In genomic region chr9:134811079-134811672, GRCh38 we compare ENCODE assay signal across 26 cellular contexts.
DNase-seq lines count a peak whose midpoint lies in the region; ATAC-seq, FAIRE-seq and TF ChIP-seq lines count a peak whose summit lies in the region.
"Had no signal": no experiment of that assay in that cellular context is flagged by ENCODE, and none has a peak within 500 bp of the region (broad histone marks: within the 10 kb centered on the region; RNA-seq: fewer than 3 reads in every experiment).

No MANE protein-coding gene starts in this region.

- H3K79me1 ChIP-seq in IMR-90 (ENCODE audit: low read depth in 1 of 2, low read length in 2 of 2) (peaks cover 15 to 75% of the 10 kb centered on the region in 2 experiments), H1 (ENCODE audit: low read depth, low read length) (no peaks in the 10 kb centered on the region)

- H2BK120ac ChIP-seq in IMR-90 (ENCODE audit: low read depth, low read length): peak overlapping the region; percentile 94
- H2BK120ac ChIP-seq in H1 (replicated peaks; ENCODE audit: low read depth, low read length): peak overlapping the region; percentile 25

- TF ChIP-seq RAD21 in IMR-90 (IDR thresholded peaks at IDR 0.05; ENCODE audit: low read length) (no peak), H1 (IDR thresholded peaks at IDR 0.05 in 1 of 2, conservative IDR thresholded peaks at IDR 0.05 in 1 of 2; ENCODE audit: low read depth in 2 of 2, low read length in 2 of 2) (no peak)

- H2BK12ac ChIP-seq in H1 (ENCODE audit: low read depth, low read length): peak overlapping the region; percentile 98

- peak overlapping the region; percentile 75 for H2AK9ac ChIP-seq in IMR-90 (replicated peaks; ENCODE audit: low read depth, low read length, poor library complexity)

- H3K27ac Mint-ChIP-seq in neural progenitor cell (peak overlapping the region; percentile 94), immature natural killer cell (no peak overlapping the region)
- H3K27ac Mint-ChIP-seq: activated CD8-positive, alpha-beta memory T cell treated with anti-CD3 and anti-CD28 coated beads, Interleukin-2, amount 10 ng/mL, durations not matched to agents 7 days and 5 days; activated naive CD4-positive, alpha-beta T cell treated with anti-CD3 and anti-CD28 coated beads, Interleukin-2, amount 50 U/mL, for 24 hours; activated T-helper 1 cell treated with anti-CD3 and anti-CD28 coated beads, Interleukin-12 subunit alpha, Interleukin-12 subunit beta, Interleukin-2, Interleukin-4 antibody, amounts not matched to agents 30 ng/mL and 10 ng/mL and 1 ng/mL, durations not matched to agents 14 hours and 24 hours and 36 hours; natural killer cell treated with Interleukin-12 subunit alpha and Interleukin-12 subunit beta and Interleukin-15 and Interleukin-18, amount 100 ng/mL, for 72 hours; T-helper 2 cell treated with Interferon-gamma antibody and Interleukin-4, amounts not matched to agents 5 μg/mL and 100 μg/mL, for 36 hours had no signal

- peaks cover 7% of the 10 kb centered on the region for H3F3A ChIP-seq in neural progenitor cell (ENCODE audit: low read depth)

- H2BK5ac ChIP-seq in IMR-90 (ENCODE audit: low read depth, low read length, poor library complexity, severe bottlenecking): peak overlapping the region; percentile 76
- peak overlapping the region; percentile 18; the same call in 1 of the 2 replicates for H2BK5ac ChIP-seq in H1 (ENCODE audit: low read depth, low read length)

- peaks cover 66% of the 10 kb centered on the region for H3K9me1 ChIP-seq in IMR-90 (ENCODE audit: insufficient read depth, low read length)

- H3K18ac ChIP-seq in IMR-90 (ENCODE audit: low read depth, low read length) (peak overlapping the region; percentile 65), H1 (ENCODE audit: extremely low read depth, low read length) (peak overlapping the region; percentile 91)

- H3K36me3 Mint-ChIP-seq in neural progenitor cell (no peaks in the 10 kb centered on the region), immature natural killer cell (no peaks in the 10 kb centered on the region)
- no peaks in the 10 kb centered on the region for H3K36me3 Mint-ChIP-seq in activated T-cell treated with anti-CD3 and anti-CD28 coated beads, Interleukin-2, amount 50 U/mL, for 4 hours (ENCODE audit: insufficient read depth)
- H3K36me3 Mint-ChIP-seq: activated CD8-positive, alpha-beta memory T cell treated with anti-CD3 and anti-CD28 coated beads, Interleukin-2, amount 10 ng/mL, durations not matched to agents 7 days and 5 days; activated naive CD4-positive, alpha-beta T cell treated with anti-CD3 and anti-CD28 coated beads, Interleukin-2, amount 50 U/mL, for 24 hours; natural killer cell treated with Interleukin-12 subunit alpha and Interleukin-12 subunit beta and Interleukin-15 and Interleukin-18, amount 100 ng/mL, for 72 hours had no signal

- H2BK20ac ChIP-seq in IMR-90 (ENCODE audit: low read depth, low read length) (peak overlapping the region; percentile 92), H1 (ENCODE audit: low read length) (peak overlapping the region; percentile 92; the same call in 1 of the 2 replicates)

- H3K27me3 ChIP-seq in AG04450 (ENCODE audit: control insufficient read depth, insufficient read depth, low read length) (no peaks in the 10 kb centered on the region), IMR-90 (ENCODE audit: control insufficient read depth, insufficient read depth, low read length) (no peaks in the 10 kb centered on the region), H1 (replicated peaks in 1 of 4; ENCODE audit: control insufficient read depth in 3 of 4, extremely low read depth in 1 of 4, insufficient read depth in 3 of 4, low read length in 3 of 4) (no peaks in the 10 kb centered on the region), neural progenitor cell (no peaks in the 10 kb centered on the region)
- H3K27me3 ChIP-seq: BE2C, dorsolateral prefrontal cortex had no signal

- no peaks in the 10 kb centered on the region; the same call in 1 of the 2 replicates for H3K9me3 ChIP-seq in AG04450 (ENCODE audit: control insufficient read depth, insufficient read depth, low read length)
- no peaks in the 10 kb centered on the region for H3K9me3 ChIP-seq in IMR-90 (ENCODE audit: control insufficient read depth, insufficient read depth, low read length)
- H3K9me3 ChIP-seq in H1 (ENCODE audit: insufficient read depth in 2 of 2, low read depth in 1 of 2, low read length in 1 of 2): no peaks in the 10 kb centered on the region
- H3K9me3 ChIP-seq in neural progenitor cell (ENCODE audit: low read depth): no peaks in the 10 kb centered on the region
- H3K9me3 ChIP-seq: BE2C, psoas muscle had no signal

- H3K56ac ChIP-seq in IMR-90 (ENCODE audit: extremely low read depth, insufficient read depth, low read length) (peak overlapping the region; percentile 56; the same call in 1 of the 2 replicates), H1 (replicated peaks; ENCODE audit: insufficient read length, low read depth, low read length) (no peak overlapping the region)

- POLR2A ChIA-PET in AG04450 (lab: Yijun Ruan, JAX): interaction anchor here (0.7 to 1.9 kb wide), 2 partner anchors 12 to 35 kb away, joined by 3 to 8 read pairs; no protein-coding TSS in a partner anchor
- POLR2A ChIA-PET in IMR-90 (lab: Charles Lee; ENCODE audit: unreplicated experiment): no interaction called here
- POLR2A ChIA-PET in H1 (lab: Charles Lee; ENCODE audit: partially characterized antibody): interaction anchor here (1.2 to 1.3 kb wide), 2 partner anchors 12 to 164 kb away, joined by 3 read pairs; no protein-coding TSS in a partner anchor

- peaks cover 4% of the 10 kb centered on the region for H3K27me3 Mint-ChIP-seq in neural progenitor cell (ENCODE audit: insufficient read depth, low read depth)
- no peaks in the 10 kb centered on the region for H3K27me3 Mint-ChIP-seq in activated T-cell treated with anti-CD3 and anti-CD28 coated beads, Interleukin-2, amount 50 U/mL, for 4 hours (ENCODE audit: low read depth)
- peaks cover 0 to 2% (median 0%) of the 10 kb centered on the region in 3 donors for H3K27me3 Mint-ChIP-seq in immature natural killer cell (ENCODE audit: low read depth in 3 of 3)
- H3K27me3 Mint-ChIP-seq: activated CD8-positive, alpha-beta memory T cell treated with anti-CD3 and anti-CD28 coated beads, Interleukin-2, amount 10 ng/mL, durations not matched to agents 7 days and 5 days; activated naive CD4-positive, alpha-beta T cell treated with anti-CD3 and anti-CD28 coated beads, Interleukin-2, amount 50 U/mL, for 24 hours; central memory CD8-positive, alpha-beta T cell; natural killer cell treated with Interleukin-12 subunit alpha and Interleukin-12 subunit beta and Interleukin-15 and Interleukin-18, amount 100 ng/mL, for 72 hours had no signal

- TF ChIP-seq EP300 in H1 (IDR thresholded peaks at IDR 0.05; ENCODE audit: borderline replicate concordance in 1 of 2, low read depth in 2 of 2, low read length in 2 of 2): no peak

- H3K4me3 Mint-ChIP-seq in neural progenitor cell: no peak overlapping the region
- H3K4me3 Mint-ChIP-seq in activated T-cell treated with anti-CD3 and anti-CD28 coated beads, Interleukin-2, amount 50 U/mL, for 4 hours: no peak overlapping the region
- no peak overlapping the region for H3K4me3 Mint-ChIP-seq in immature natural killer cell
- H3K4me3 Mint-ChIP-seq: activated CD8-positive, alpha-beta memory T cell treated with anti-CD3 and anti-CD28 coated beads, Interleukin-2, amount 10 ng/mL, durations not matched to agents 7 days and 5 days; activated naive CD4-positive, alpha-beta T cell treated with anti-CD3 and anti-CD28 coated beads, Interleukin-2, amount 50 U/mL, for 24 hours; activated T-helper 1 cell treated with anti-CD3 and anti-CD28 coated beads, Interleukin-12 subunit alpha, Interleukin-12 subunit beta, Interleukin-2, Interleukin-4 antibody, amounts not matched to agents 30 ng/mL and 10 ng/mL and 1 ng/mL, durations not matched to agents 14 hours and 24 hours and 36 hours; central memory CD8-positive, alpha-beta T cell; natural killer cell treated with Interleukin-12 subunit alpha and Interleukin-12 subunit beta and Interleukin-15 and Interleukin-18, amount 100 ng/mL, for 72 hours; T-helper 2 cell treated with Interferon-gamma antibody and Interleukin-4, amounts not matched to agents 5 μg/mL and 100 μg/mL, for 36 hours had no signal

- H2AK5ac ChIP-seq in IMR-90 (ENCODE audit: low read depth, low read length): peak overlapping the region; percentile 93
- no peak overlapping the region for H2AK5ac ChIP-seq in H1 (ENCODE audit: low read depth, low read length)

- peak overlapping the region; percentile 95 for H3K27ac ChIP-seq in AG04450 (ENCODE audit: low read depth, low read length)
- H3K27ac ChIP-seq in IMR-90 (ENCODE audit: insufficient read depth, low read length): peak overlapping the region; percentile 81
- no peak overlapping the region for H3K27ac ChIP-seq in H1 (ENCODE audit: low read depth, low read length)
- no peak overlapping the region for H3K27ac ChIP-seq in neural progenitor cell
- H3K27ac ChIP-seq: psoas muscle had no signal

- H3K14ac ChIP-seq in IMR-90 (replicated peaks; ENCODE audit: low read depth, low read length) (peak overlapping the region; percentile 89), H1 (ENCODE audit: insufficient read length) (no peak overlapping the region)

- H3K4me2 ChIP-seq in IMR-90 (ENCODE audit: low read depth, low read length): no peak overlapping the region
- 0 out of 4 replicates have a peak overlapping the region, but pooled peaks of 1 of the 2 experiments have one; percentile 46 for H3K4me2 ChIP-seq in H1 (ENCODE audit: insufficient read depth in 1 of 2, low read depth in 2 of 2, low read length in 2 of 2)
- H3K4me2 ChIP-seq in neural progenitor cell: peak overlapping the region; percentile 43

- intact Hi-C loops in IMR-90 (cut with micrococcal nuclease): no loop called here

- peak overlapping the region; percentile 96 for H3K4ac ChIP-seq in IMR-90 (ENCODE audit: low read depth, low read length)
- no peak overlapping the region for H3K4ac ChIP-seq in H1 (replicated peaks; ENCODE audit: insufficient read length, low read depth, low read length)

- no peak for FAIRE-seq in H1 (lab: Jason Lieb, UNC)
- FAIRE-seq: A204.1, G401.6, small intestine had no signal

- CTCF ChIA-PET in AG04450 (lab: Charles Lee) (no interaction called here), IMR-90 (lab: Yijun Ruan, JAX) (no interaction called here), H1 (lab: Charles Lee; ENCODE audit: partially characterized antibody) (interaction anchor here (0.7 to 2.0 kb wide), 10 partner anchors 11 to 172 kb away, joined by 3 to 7 read pairs (median 4); no protein-coding TSS in a partner anchor)

- H3K4me1 Mint-ChIP-seq in neural progenitor cell (peaks cover 27% of the 10 kb centered on the region), immature natural killer cell (no peaks in the 10 kb centered on the region)
- no peaks in the 10 kb centered on the region for H3K4me1 Mint-ChIP-seq in activated T-cell treated with anti-CD3 and anti-CD28 coated beads, Interleukin-2, amount 50 U/mL, for 4 hours (ENCODE audit: low read depth)
- H3K4me1 Mint-ChIP-seq: activated CD8-positive, alpha-beta memory T cell treated with anti-CD3 and anti-CD28 coated beads, Interleukin-2, amount 10 ng/mL, durations not matched to agents 7 days and 5 days; activated naive CD4-positive, alpha-beta T cell treated with anti-CD3 and anti-CD28 coated beads, Interleukin-2, amount 50 U/mL, for 24 hours; central memory CD8-positive, alpha-beta T cell had no signal

- ATAC-seq in IMR-90 (ENCODE audit: low read depth): peak; percentile 1; the same call in 1 of the 2 replicates
- no peak for ATAC-seq in activated T-cell treated with anti-CD3 and anti-CD28 coated beads, Interleukin-2, amount 50 U/mL, for 4 hours
- ATAC-seq in HG03196 (IDR thresholded peaks at IDR 0.05; ENCODE audit: unreplicated experiment): no peak
- ATAC-seq: activated CD8-positive, alpha-beta memory T cell treated with anti-CD3 and anti-CD28 coated beads, Interleukin-2, amount 10 ng/mL, durations not matched to agents 7 days and 5 days; natural killer cell treated with Interleukin-12 subunit alpha and Interleukin-12 subunit beta and Interleukin-15 and Interleukin-18, amount 100 ng/mL, for 72 hours; psoas muscle had no signal

- H4K5ac ChIP-seq in IMR-90 (ENCODE audit: low read depth, low read length) (peak overlapping the region; percentile 38), H1 (ENCODE audit: insufficient read length, low read depth, low read length) (no peak overlapping the region)

- H3K23ac ChIP-seq in IMR-90 (ENCODE audit: low read depth, low read length) (peak overlapping the region; percentile 90), H1 (ENCODE audit: insufficient read length) (no peak overlapping the region)

- H3K9ac ChIP-seq in IMR-90 (ENCODE audit: low read depth, low read length) (no peak overlapping the region), H1 (replicated peaks in 1 of 4; ENCODE audit: extremely low read depth in 1 of 4, low read depth in 3 of 4, low read length in 3 of 4) (no peak overlapping the region), neural progenitor cell (no peak overlapping the region)

- no peaks in the 10 kb centered on the region for H3K23me2 ChIP-seq in H1 (ENCODE audit: low read depth, low read length)

- H4K8ac ChIP-seq in IMR-90 (ENCODE audit: low read depth in 2 of 2, low read length in 2 of 2) (peak overlapping the region; percentile 68 to 70; a peak in 2 of 4 replicates), H1 (ENCODE audit: extremely low read depth, insufficient read depth, low read length) (no peak overlapping the region)

- peak overlapping the region; percentile 88 for H4K91ac ChIP-seq in IMR-90 (ENCODE audit: insufficient read depth, low read depth, low read length)
- H4K91ac ChIP-seq in H1 (replicated peaks; ENCODE audit: insufficient read length, low read length): peak overlapping the region; percentile 69

- H3K4me1 ChIP-seq in IMR-90 (ENCODE audit: control insufficient read depth, insufficient read depth, low read length) (peaks cover 60% of the 10 kb centered on the region), H1 (replicated peaks in 1 of 4; ENCODE audit: control insufficient read depth in 3 of 4, insufficient read depth in 4 of 4, low read length in 3 of 4) (peaks cover 9 to 23% (median 14%) of the 10 kb centered on the region in 4 experiments; a peak in 6 of 7 replicates), neural progenitor cell (peaks cover 27% of the 10 kb centered on the region)
- H3K4me1 ChIP-seq: BE2C had no signal

- H3K36me3 ChIP-seq in IMR-90 (ENCODE audit: control insufficient read depth, insufficient read depth, low read length) (peaks cover 77% of the 10 kb centered on the region), H1 (ENCODE audit: control insufficient read depth in 2 of 4, insufficient read depth in 4 of 4, low read length in 3 of 4) (no peaks in the 10 kb centered on the region), neural progenitor cell (no peaks in the 10 kb centered on the region)
- H3K36me3 ChIP-seq: BE2C had no signal

- H2BK15ac ChIP-seq in IMR-90 (ENCODE audit: low read depth, low read length): peak overlapping the region; percentile 93; the same call in 2 of the 3 replicates
- H2BK15ac ChIP-seq in H1 (ENCODE audit: low read length): peak overlapping the region; percentile 20; the same call in 1 of the 2 replicates

- no peaks in the 10 kb centered on the region for H3K79me2 ChIP-seq in H1 (ENCODE audit: control insufficient read depth in 1 of 2, insufficient read depth in 2 of 2, low read length in 2 of 2)
- H3K79me2 ChIP-seq in neural progenitor cell (ENCODE audit: low read depth): no peaks in the 10 kb centered on the region

- no peak overlapping the region for H3K4me3 ChIP-seq in AG04450 (ENCODE audit: low read depth, low read length)
- no peak overlapping the region for H3K4me3 ChIP-seq in IMR-90 (ENCODE audit: insufficient read depth, low read depth, low read length)
- H3K4me3 ChIP-seq in H1 (ENCODE audit: extremely low read depth in 1 of 4, insufficient read depth in 2 of 4, low read depth in 3 of 4, low read length in 4 of 4): no peak overlapping the region
- H3K4me3 ChIP-seq in neural progenitor cell: no peak overlapping the region
- H3K4me3 ChIP-seq: dorsolateral prefrontal cortex, psoas muscle had no signal

- TF ChIP-seq POLR2A in IMR-90 (IDR thresholded peaks at IDR 0.05; ENCODE audit: low read depth, low read length): no peak
- TF ChIP-seq POLR2A in H1 (IDR thresholded peaks at IDR 0.05; ENCODE audit: control extremely low read depth in 1 of 2, low read depth in 2 of 2, low read length in 2 of 2): no peak

- dilution Hi-C loops in IMR-90 (cut with HindIII; ENCODE audit: low sequenced_read_pairs, unreplicated experiment): no loop called here

- no peak for DNase-seq in AG04450 (ENCODE audit: low read depth, low spot score)
- no peak for DNase-seq in IMR-90
- DNase-seq in H1 (ENCODE audit: low read depth in 1 of 2, low spot score in 2 of 2): peak in 1 of 2 experiments; percentile 56
- no peak for DNase-seq in neural progenitor cell (ENCODE audit: low spot score)
- no peak for DNase-seq in activated T-cell treated with anti-CD3 and anti-CD28 coated beads, Interleukin-2, amount 50 U/mL, for 4 hours
- no peak for DNase-seq in immature natural killer cell
- DNase-seq in NCI-H187 treated with DMSO at 0.1 percent for 48 hours (lab: John Stamatoyannopoulos, UW): no peak
- DNase-seq: activated CD4-positive, alpha-beta T cell treated with anti-CD3 and anti-CD28 coated beads, Interleukin-2, amount 50 U/mL, for 1 hour; activated CD8-positive, alpha-beta memory T cell treated with anti-CD3 and anti-CD28 coated beads, Interleukin-2, amount 10 ng/mL, durations not matched to agents 7 days and 5 days; BE2C; dorsolateral prefrontal cortex; head of caudate nucleus; NCI-H1092; NCI-H1930; psoas muscle; RPMI8226; small intestine; substantia nigra had no signal

- peaks cover 21% of the 10 kb centered on the region for H4K20me1 ChIP-seq in IMR-90 (ENCODE audit: insufficient read depth, low read length)
- H4K20me1 ChIP-seq in H1 (replicated peaks in 1 of 2; ENCODE audit: control insufficient read depth in 1 of 2, insufficient read depth in 2 of 2, low read length in 2 of 2): peaks cover 0 to 2% of the 10 kb centered on the region in 2 experiments
- no peaks in the 10 kb centered on the region for H4K20me1 ChIP-seq in neural progenitor cell (ENCODE audit: low read depth)

- no TSS peak for BruUV-seq in IMR-90 (replicated peaks; lab: Mats Ljungman, UMichigan)

- in situ Hi-C loops in IMR-90 (cut with MboI; ENCODE audit: low sequenced_read_pairs): no loop called here

- WGBS in IMR-90 (ENCODE audit: extremely low coverage in 2 of 2, insufficient read length in 1 of 2), 2 experiments: 73% methylated on average over 10 of the region's 22 CpGs; no CpG with 5 or more reads in 1 of the 2 experiments
- WGBS in H1 (ENCODE audit: extremely low coverage in 1 of 2, insufficient coverage in 1 of 2, insufficient read length in 1 of 2, insufficient replicate concordance in 2 of 2, low coverage in 1 of 2, low lambda C conversion rate in 2 of 2, missing lambda C conversion rate in 1 of 2), 2 experiments: 71% methylated on average over 20 of the region's 22 CpGs; no CpG with 5 or more reads in 1 of the 2 experiments

- H3K9me3 Mint-ChIP-seq in neural progenitor cell: no peaks in the 10 kb centered on the region
- H3K9me3 Mint-ChIP-seq in activated T-cell treated with anti-CD3 and anti-CD28 coated beads, Interleukin-2, amount 50 U/mL, for 4 hours: no peaks in the 10 kb centered on the region
- no peaks in the 10 kb centered on the region for H3K9me3 Mint-ChIP-seq in immature natural killer cell
- H3K9me3 Mint-ChIP-seq: activated naive CD4-positive, alpha-beta T cell treated with anti-CD3 and anti-CD28 coated beads, Interleukin-2, amount 50 U/mL, for 24 hours; activated T-helper 1 cell treated with anti-CD3 and anti-CD28 coated beads, Interleukin-12 subunit alpha, Interleukin-12 subunit beta, Interleukin-2, Interleukin-4 antibody, amounts not matched to agents 30 ng/mL and 10 ng/mL and 1 ng/mL, durations not matched to agents 14 hours and 24 hours and 36 hours; central memory CD8-positive, alpha-beta T cell; natural killer cell treated with Interleukin-12 subunit alpha and Interleukin-12 subunit beta and Interleukin-15 and Interleukin-18, amount 100 ng/mL, for 72 hours; T-helper 2 cell treated with Interferon-gamma antibody and Interleukin-4, amounts not matched to agents 5 μg/mL and 100 μg/mL, for 36 hours had no signal

- TF ChIP-seq CTCF in AG04450 (IDR thresholded peaks at IDR 0.05; ENCODE audit: low read depth, low read length) (no peak), IMR-90 (conservative IDR thresholded peaks at IDR 0.05; ENCODE audit: low read depth, low read length) (no peak), H1 (IDR thresholded peaks at IDR 0.05; ENCODE audit: control extremely low read depth in 1 of 3, insufficient read depth in 1 of 3, low read depth in 1 of 3, low read length in 3 of 3) (no peak), neural progenitor cell (IDR thresholded peaks at IDR 0.05) (no peak)

- H2AFZ ChIP-seq in IMR-90 (replicated peaks; ENCODE audit: low read length, poor library complexity): no peak overlapping the region
- no peak overlapping the region for H2AFZ ChIP-seq in H1 (ENCODE audit: low read length)
- no peak overlapping the region for H2AFZ ChIP-seq in neural progenitor cell (replicated peaks)

Comparison
In these comparisons a context has a peak if more than half of its experiments do, and no peak if none do; other contexts are left out.
1. H3K27ac ChIP-seq: peak in AG04450 (single experiment) and IMR-90 (single experiment); none in H1 (single experiment) and neural progenitor cell (single experiment).